Comparison of ENCODE assay signal across 34 cellular contexts in genomic region chr7:116291937-116292336, GRCh38.
"Had no signal": no experiment of that assay in that cellular context is flagged by ENCODE, and none has a peak within 500 bp of the region (broad histone marks: within the 10 kb centered on the region; RNA-seq: fewer than 3 reads in every experiment).

No MANE protein-coding gene starts in this region.

- H3K27ac ChIP-seq: brain microvascular endothelial cell, cardiac muscle cell, SJCRH30, SK-N-MC had no signal

- H3K9me3 ChIP-seq: MG63, SJCRH30 had no signal

- H3K36me3 ChIP-seq: cardiac muscle cell, MG63, SJCRH30 had no signal

- H3K27me3 ChIP-seq: brain microvascular endothelial cell, cardiac muscle cell, MG63, SJCRH30 had no signal

- H3K4me1 ChIP-seq: SJCRH30 had no signal

- DNase-seq: activated CD4-positive, alpha-beta memory T cell treated with anti-CD3 and anti-CD28 coated beads, Interleukin-2, amount 10 ng/mL, durations not matched to agents 7 days and 5 days; activated CD4-positive, alpha-beta T cell treated with anti-CD3 and anti-CD28 coated beads for 36 hours; activated CD4-positive, alpha-beta T cell treated with anti-CD3 and anti-CD28 coated beads, Interleukin-2, amount 50 U/mL, for 1 hour; activated CD8-positive, alpha-beta memory T cell treated with anti-CD3 and anti-CD28 coated beads for 24 hours; activated CD8-positive, alpha-beta memory T cell treated with anti-CD3 and anti-CD28 coated beads, Interleukin-2, amount 10 ng/mL, durations not matched to agents 7 days and 5 days; activated effector memory CD4-positive, alpha-beta T cell treated with anti-CD3 and anti-CD28 coated beads, Interleukin-2, amount 50 U/mL, for 16 hours; activated naive CD4-positive, alpha-beta T cell; activated naive CD4-positive, alpha-beta T cell treated with anti-CD3 and anti-CD28 coated beads, Interleukin-2, amount 50 U/mL, for 16 hours; activated naive CD8-positive, alpha-beta T cell treated with anti-CD3 and anti-CD28 coated beads for 36 hours; activated T-cell treated with anti-CD3 and anti-CD28 coated beads, Interleukin-2, amount 50 U/mL, for 1 hour; activated T-cell treated with anti-CD3 and anti-CD28 coated beads, Interleukin-2, amount 50 U/mL, for 72 hours; amniotic stem cell; aorta; brain microvascular endothelial cell; Kasumi-1; KBM-7; MG63; NCI-H1048; NCI-H1105 treated with DMSO at 0.1 percent for 48 hours; NCI-H1436; NCI-H1694; NCI-H1930; NCI-H510A; NCI-H526; NCI-H748 treated with DMSO at 0.1 percent for 48 hours; NK-92 treated with Interleukin-12 subunit alpha and Interleukin-12 subunit beta, amount 100 ng/mL, for 24 hours; PC-3; SHP77; SJCRH30 had no signal

- ATAC-seq: activated CD4-positive, alpha-beta T cell treated with anti-CD3 and anti-CD28 coated beads for 36 hours; activated CD8-positive, alpha-beta memory T cell treated with anti-CD3 and anti-CD28 coated beads, Interleukin-2, amount 10 ng/mL, durations not matched to agents 7 days and 5 days; activated T-cell treated with anti-CD3 and anti-CD28 coated beads, Interleukin-2, amount 50 U/mL, for 72 hours; activated T-helper 17 cell treated with anti-CD3 and anti-CD28 coated beads, Interleukin-2, amount 50 U/mL, for 72 hours; PC-3 had no signal

- H3K4me3 ChIP-seq: cardiac muscle cell, MG63, SJCRH30, SK-N-MC had no signal

- FAIRE-seq: RCC 7860, TTC549 had no signal
